22 cellular contexts compared by ENCODE assay signal in genomic region chr15:66937588-66937987, GRCh38.
"Had no signal": no experiment of that assay in that cellular context is flagged by ENCODE, and none has a peak within 500 bp of the region (broad histone marks: within the 10 kb centered on the region; RNA-seq: fewer than 3 reads in every experiment).

No MANE protein-coding gene starts in this region.

- ATAC-seq: PC-3 had no signal

- H3K27ac ChIP-seq: SJSA1, SK-N-MC had no signal

- DNase-seq: IMR-90, Karpas-422, KG1, MG63, NCI-H1092, NCI-H1105 treated with DMSO at 0.1 percent for 48 hours, NCI-H1417 treated with DMSO at 0.1 percent for 48 hours, NCI-H146, NCI-H1694 treated with DMSO at 0.1 percent for 48 hours, NCI-H1930, NCI-H2081, NCI-H2107, NCI-H2227 treated with DMSO at 0.1 percent for 48 hours, NCI-H524, NCI-H526 treated with DMSO at 0.1 percent for 48 hours, NCI-H774, PC-3, Peyer's patch, SHP77 treated with DMSO at 0.1 percent for 48 hours, SW 1271 had no signal

- H3K9me3 ChIP-seq: Peyer's patch, SJSA1 had no signal

- H3K36me3 ChIP-seq: MG63, Peyer's patch, SJSA1 had no signal

- H3K4me3 ChIP-seq: MG63, Peyer's patch, SJSA1, SK-N-MC had no signal

- H3K27me3 ChIP-seq: MG63, Peyer's patch, SJSA1 had no signal
